Comparison of ENCODE assay signal across 12 cellular contexts in the genomic region with DNA sequence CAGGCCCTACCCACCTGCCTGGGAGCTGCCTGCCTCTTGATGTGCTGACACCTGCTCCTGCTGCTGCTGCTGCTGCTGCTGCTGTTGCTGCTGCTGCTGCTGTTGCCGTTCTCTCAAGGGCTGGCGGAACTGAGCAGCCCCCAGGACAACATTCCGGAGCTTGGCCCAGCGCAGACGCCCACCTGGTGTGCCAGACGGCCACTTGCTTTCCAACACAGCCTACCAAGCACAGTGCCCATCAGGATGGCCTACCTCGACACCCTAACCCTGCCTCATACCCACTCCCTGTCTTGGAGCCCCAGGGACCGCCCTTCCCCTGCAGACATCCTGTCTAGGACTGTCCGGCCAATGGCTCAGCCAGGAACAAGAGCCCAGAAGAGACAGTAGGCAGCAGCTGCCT.
"Had no signal": no experiment of that assay in that cellular context is flagged by ENCODE, and none has a peak within 500 bp of the region (broad histone marks: within the 10 kb centered on the region; RNA-seq: fewer than 3 reads in every experiment).

No MANE protein-coding gene starts in this region.

- H3K4me1 ChIP-seq: body of pancreas, esophagus muscularis mucosa, stomach had no signal

- H3K27me3 ChIP-seq: body of pancreas, dorsolateral prefrontal cortex, esophagus muscularis mucosa, stomach had no signal

- ATAC-seq: body of pancreas, natural killer cell had no signal

- H3K4me3 Mint-ChIP-seq: natural killer cell; T-helper 2 cell treated with Interferon-gamma antibody and Interleukin-4, amounts not matched to agents 5 μg/mL and 100 μg/mL, for 36 hours had no signal

- H3K9me3 ChIP-seq: body of pancreas, esophagus muscularis mucosa, stomach had no signal

- H3K9me3 Mint-ChIP-seq: natural killer cell; T-helper 2 cell treated with Interferon-gamma antibody and Interleukin-4, amounts not matched to agents 5 μg/mL and 100 μg/mL, for 36 hours had no signal

- H3K27ac Mint-ChIP-seq: T-helper 2 cell treated with Interferon-gamma antibody and Interleukin-4, amounts not matched to agents 5 μg/mL and 100 μg/mL, for 36 hours had no signal

- H3K36me3 Mint-ChIP-seq: natural killer cell had no signal

- H3K27ac ChIP-seq: body of pancreas, esophagus muscularis mucosa, stomach had no signal

- DNase-seq: activated CD4-positive, alpha-beta T cell treated with anti-CD3 and anti-CD28 coated beads, Interleukin-2, amount 50 U/mL, for 1 hour; activated gamma-delta T cell; amniotic stem cell; body of pancreas; mammary epithelial cell; natural killer cell; stimulated activated CD4-positive, alpha-beta T cell treated with anti-CD3 and anti-CD28 coated beads, Interleukin-2, amount 100 ng/mL, for 48 hours; stimulated activated CD8-positive, alpha-beta memory T cell treated with anti-CD3 and anti-CD28 coated beads, Interleukin-4, amount 100 ng/mL, for 48 hours; stomach had no signal

- H3K4me3 ChIP-seq: body of pancreas, dorsolateral prefrontal cortex, esophagus muscularis mucosa, stomach had no signal
